10 cellular contexts compared by ENCODE assay signal in genomic region chr22:37659897-37660708, GRCh38. TPM values are rescaled to one million over a fixed set of nuclear protein-coding genes. Genes with fewer than 3 reads are reported as not detected.
DNase-seq lines count a peak whose midpoint lies in the region; ATAC-seq, FAIRE-seq and TF ChIP-seq lines count a peak whose summit lies in the region.
"Had no signal": no experiment of that assay in that cellular context is flagged by ENCODE, and none has a peak within 500 bp of the region (broad histone marks: within the 10 kb centered on the region; RNA-seq: fewer than 3 reads in every experiment).

No MANE protein-coding gene starts in this region.

- no peaks in the 10 kb centered on the region for H3K9me3 Mint-ChIP-seq in activated naive CD4-positive, alpha-beta T cell treated with anti-CD3 and anti-CD28 coated beads, Interleukin-2, amount 50 U/mL, for 24 hours
- H3K9me3 Mint-ChIP-seq in activated T-helper 17 cell treated with anti-CD3 and anti-CD28 coated beads, Interleukin-2, amount 50 U/mL, for 72 hours = no peaks in the 10 kb centered on the region

- H3K36me3 Mint-ChIP-seq in activated naive CD4-positive, alpha-beta T cell treated with anti-CD3 and anti-CD28 coated beads, Interleukin-2, amount 50 U/mL, for 24 hours = no peaks in the 10 kb centered on the region
- peaks cover 42% of the 10 kb centered on the region for H3K36me3 Mint-ChIP-seq in activated T-helper 17 cell treated with anti-CD3 and anti-CD28 coated beads, Interleukin-2, amount 50 U/mL, for 72 hours (ENCODE audit: low read depth)

- H3K4me1 ChIP-seq in kidney (ENCODE audit: control insufficient read depth in 1 of 2, insufficient read depth in 1 of 2, low read depth in 1 of 2, low read length in 2 of 2) (peaks cover 9 to 28% of the 10 kb centered on the region in 2 donors), tibial nerve (peaks cover 0 to 66% (median 27%) of the 10 kb centered on the region in 4 donors)

- peak overlapping the region; percentile 81 for H3K27ac Mint-ChIP-seq in activated naive CD4-positive, alpha-beta T cell treated with anti-CD3 and anti-CD28 coated beads, Interleukin-2, amount 50 U/mL, for 24 hours
- H3K27ac Mint-ChIP-seq in activated T-helper 17 cell treated with anti-CD3 and anti-CD28 coated beads, Interleukin-2, amount 50 U/mL, for 72 hours = peak overlapping the region; percentile 82

- no peak for DNase-seq in activated naive CD4-positive, alpha-beta T cell (lab: John Stamatoyannopoulos, UW)
- DNase-seq in kidney = no peak
- no peak for DNase-seq in tibial nerve (ENCODE audit: low spot score in 2 of 2)
- no peak for DNase-seq in cerebellar nuclear complex (lab: John Stamatoyannopoulos, UW)
- no peak for DNase-seq in posterior cingulate gyrus
- DNase-seq: activated gamma-delta T cell treated with Interleukin-2 at 50 U/mL for 16 hours, EL had no signal

- no peak for ATAC-seq in activated T-helper 17 cell treated with anti-CD3 and anti-CD28 coated beads, Interleukin-2, amount 50 U/mL, for 72 hours (replicated peaks)
- ATAC-seq in HG02759 (IDR thresholded peaks at IDR 0.05; ENCODE audit: unreplicated experiment) = no peak

- H3K27ac ChIP-seq in kidney (ENCODE audit: low read depth in 2 of 2, low read length in 2 of 2) (no peak overlapping the region), tibial nerve (peak overlapping the region; percentile 47 to 90 (median 86))

- FAIRE-seq in kidney (lab: Jason Lieb, UNC) = no peak

- 63 to 68% methylated on average over 14 of the region's 14 CpGs for WGBS in tibial nerve, 2 donors

- H3K4me3 Mint-ChIP-seq in activated naive CD4-positive, alpha-beta T cell treated with anti-CD3 and anti-CD28 coated beads, Interleukin-2, amount 50 U/mL, for 24 hours = peak overlapping the region; percentile 85
- peak overlapping the region; percentile 93 for H3K4me3 Mint-ChIP-seq in activated T-helper 17 cell treated with anti-CD3 and anti-CD28 coated beads, Interleukin-2, amount 50 U/mL, for 72 hours

- no peaks in the 10 kb centered on the region for H3K27me3 ChIP-seq in tibial nerve

- peaks cover 35% of the 10 kb centered on the region for H3K4me1 Mint-ChIP-seq in activated naive CD4-positive, alpha-beta T cell treated with anti-CD3 and anti-CD28 coated beads, Interleukin-2, amount 50 U/mL, for 24 hours
- H3K4me1 Mint-ChIP-seq in activated T-helper 17 cell treated with anti-CD3 and anti-CD28 coated beads, Interleukin-2, amount 50 U/mL, for 72 hours = peaks cover 31% of the 10 kb centered on the region

- TF ChIP-seq POLR2A in tibial nerve (IDR thresholded peaks at IDR 0.05) = no peak

- peak overlapping the region; percentile 66 to 67 for H3K4me3 ChIP-seq in kidney (ENCODE audit: low read length in 2 of 2)
- H3K4me3 ChIP-seq in tibial nerve = peak overlapping the region; percentile 38 to 83 (median 58)

- H3K36me3 ChIP-seq in kidney (ENCODE audit: control insufficient read depth in 1 of 2, insufficient read depth in 2 of 2, low read length in 2 of 2) (no peaks in the 10 kb centered on the region), tibial nerve (no peaks in the 10 kb centered on the region)

- no peak for TF ChIP-seq EP300 in tibial nerve (IDR thresholded peaks at IDR 0.05)

- H3K27me3 Mint-ChIP-seq in activated naive CD4-positive, alpha-beta T cell treated with anti-CD3 and anti-CD28 coated beads, Interleukin-2, amount 50 U/mL, for 24 hours = no peaks in the 10 kb centered on the region
- no peaks in the 10 kb centered on the region for H3K27me3 Mint-ChIP-seq in activated T-helper 17 cell treated with anti-CD3 and anti-CD28 coated beads, Interleukin-2, amount 50 U/mL, for 72 hours

- intact Hi-C loops in kidney (cut with DNase I) (no loop called here), posterior cingulate gyrus (cut with DNase I) (loop anchor here (10.0 kb wide), 1 partner anchor 135 kb away; no protein-coding TSS in a partner anchor)

- H3K9me3 ChIP-seq in kidney (ENCODE audit: control insufficient read depth in 1 of 2, low read length in 2 of 2) (no peaks in the 10 kb centered on the region), tibial nerve (no peaks in the 10 kb centered on the region)

- H3K9ac ChIP-seq in kidney (ENCODE audit: low read length in 2 of 2) = peak overlapping the region in 1 of 2 donors; percentile 51

- TF ChIP-seq CTCF in kidney (IDR thresholded peaks at IDR 0.05; ENCODE audit: borderline replicate concordance, extremely low read depth, insufficient read depth) (no peak), tibial nerve (IDR thresholded peaks at IDR 0.05) (no peak)

RNA-seq across cellular contexts. Expression of gene PDXP, which starts 1.6 kb away (rescaled TPM):
- 10 to 100 TPM; 38.0 to 43.2 TPM for total RNA-seq in activated T-helper 17 cell treated with anti-CD3 and anti-CD28 coated beads, Interleukin-2, amount 50 U/mL, for 72 hours
- total RNA-seq in kidney = 6.3 TPM
- 29.6 TPM for polyA plus RNA-seq in kidney (ENCODE audit: insufficient read depth, low read depth, low replicate concordance)
- 10 to 100 TPM; 14.7 to 19.7 (median 16.2) TPM for total RNA-seq in tibial nerve

RNA-seq across cellular contexts. Expression of gene LGALS1, which starts 15.3 kb away (rescaled TPM):
- 1,000 to 10,000 TPM; 1,410 to 2,076 TPM for total RNA-seq in activated T-helper 17 cell treated with anti-CD3 and anti-CD28 coated beads, Interleukin-2, amount 50 U/mL, for 72 hours
- 227 TPM for total RNA-seq in kidney
- polyA plus RNA-seq in kidney (ENCODE audit: insufficient read depth, low read depth, low replicate concordance) = 496 TPM
- 1,000 to 10,000 TPM; 1,362 to 3,592 (median 2,463) TPM for total RNA-seq in tibial nerve

RNA-seq across cellular contexts. Expression of gene SH3BP1, which starts 20.6 kb away (rescaled TPM):
- 100 to 1,000 TPM; 118 to 132 TPM for total RNA-seq in activated T-helper 17 cell treated with anti-CD3 and anti-CD28 coated beads, Interleukin-2, amount 50 U/mL, for 72 hours
- total RNA-seq in kidney (12.8 TPM), tibial nerve (10 to 100 TPM in 2 of 4 donors, 1 to 10 TPM in 2; 7.5 to 19.8 (median 13.9) TPM)
- polyA plus RNA-seq in kidney (ENCODE audit: insufficient read depth, low read depth, low replicate concordance) = 2.2 TPM

RNA-seq across cellular contexts. Expression of gene NOL12, which starts 26.0 kb away (rescaled TPM):
- 10 to 100 TPM; 22.1 to 46.1 TPM for total RNA-seq in activated T-helper 17 cell treated with anti-CD3 and anti-CD28 coated beads, Interleukin-2, amount 50 U/mL, for 72 hours
- 27.5 TPM for total RNA-seq in kidney
- polyA plus RNA-seq in kidney (ENCODE audit: insufficient read depth, low read depth, low replicate concordance) = 26.3 TPM
- 10 to 100 TPM; 24.1 to 39.5 (median 31.2) TPM for total RNA-seq in tibial nerve

RNA-seq across cellular contexts. Expression of gene TRIOBP, which starts 36.7 kb away (rescaled TPM):
- 10 to 100 TPM; 28.2 to 36.9 TPM for total RNA-seq in activated T-helper 17 cell treated with anti-CD3 and anti-CD28 coated beads, Interleukin-2, amount 50 U/mL, for 72 hours
- total RNA-seq in kidney (125 TPM), tibial nerve (100 to 1,000 TPM; 140 to 160 (median 151) TPM)
- polyA plus RNA-seq in kidney (ENCODE audit: insufficient read depth, low read depth, low replicate concordance) = 32.1 TPM

Comparison
In these comparisons a context has a peak if more than half of its experiments do, and no peak if none do; other contexts are left out.
1. H3K27ac ChIP-seq: peak in tibial nerve (4 of 4); none in kidney (0 of 2).